In the genomic region with DNA sequence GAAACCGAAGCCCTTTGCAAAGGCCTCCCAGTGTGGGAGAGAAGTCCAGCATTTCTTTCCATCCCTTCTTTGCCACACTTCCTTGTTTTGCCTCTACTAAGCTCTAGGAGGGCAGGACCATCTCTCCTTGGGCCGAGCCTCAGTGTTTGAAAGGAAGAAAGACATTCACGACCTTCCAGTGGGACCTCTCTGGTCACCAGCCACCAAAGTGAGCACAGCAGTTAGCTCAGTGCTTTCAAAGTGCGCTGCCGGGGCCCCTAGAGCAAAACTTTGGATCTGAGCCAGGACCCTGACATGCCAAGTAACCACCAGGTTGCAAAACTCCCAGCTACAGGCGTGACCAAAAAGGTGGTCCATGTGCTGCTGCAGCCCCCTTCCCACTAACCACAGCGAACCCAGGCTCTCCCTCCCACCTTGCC, we compare ENCODE assay signal across 10 cellular contexts. TPM values are rescaled to one million over a fixed set of nuclear protein-coding genes. Genes with fewer than 3 reads are reported as not detected.
DNase-seq lines count a peak whose midpoint lies in the region; ATAC-seq and TF ChIP-seq lines count a peak whose summit lies in the region.
"Had no signal": no experiment of that assay in that cellular context is flagged by ENCODE, and none has a peak within 500 bp of the region (broad histone marks: within the 10 kb centered on the region; RNA-seq: fewer than 3 reads in every experiment).

No MANE protein-coding gene starts in this region.

- peaks cover 95% of the 10 kb centered on the region for H4K20me1 ChIP-seq in IMR-90 (ENCODE audit: insufficient read depth, low read length)
- H4K20me1 ChIP-seq in hepatocyte (ENCODE audit: insufficient read depth, poor library complexity, severe bottlenecking): peaks cover 84% of the 10 kb centered on the region

- peaks cover 100% of the 10 kb centered on the region for H3K79me2 ChIP-seq in hepatocyte

- H3K4me3 ChIP-seq in IMR-90 (ENCODE audit: insufficient read depth, low read depth, low read length): no peak overlapping the region
- no peak overlapping the region for H3K4me3 ChIP-seq in adrenal gland
- H3K4me3 ChIP-seq in hepatocyte: no peak overlapping the region
- peak overlapping the region; percentile 17 to 62 for H3K4me3 ChIP-seq in stomach smooth muscle (ENCODE audit: low read length in 2 of 2)

- H4K5ac ChIP-seq in IMR-90 (ENCODE audit: low read depth, low read length): no peak overlapping the region

- H3K36me3 ChIP-seq in IMR-90 (ENCODE audit: control insufficient read depth, insufficient read depth, low read length) (peaks cover 14% of the 10 kb centered on the region), adrenal gland (replicated peaks in 1 of 2) (no peaks in the 10 kb centered on the region), hepatocyte (replicated peaks; ENCODE audit: insufficient read depth, low read depth) (no peaks in the 10 kb centered on the region), stomach smooth muscle (ENCODE audit: control insufficient read depth in 2 of 2, insufficient read depth in 2 of 2, low read length in 2 of 2) (peaks cover 0 to 7% of the 10 kb centered on the region in 2 donors)

- CTCF ChIA-PET in IMR-90 (lab: Yijun Ruan, JAX): interaction anchor here (0.7 kb wide), 1 partner anchor 70 kb away, joined by 4 read pairs; no protein-coding TSS in a partner anchor
- CTCF ChIA-PET in HEK293T (lab: Yijun Ruan, JAX): interaction anchor here (0.6 kb wide), 2 partner anchors 194 to 201 kb away, joined by 3 to 6 read pairs; no protein-coding TSS in a partner anchor
- CTCF ChIA-PET in activated naive CD4-positive, alpha-beta T cell treated with anti-CD3 and anti-CD28 coated beads for 36 hours (lab: Charles Lee): no interaction called here

- WGBS in IMR-90 (ENCODE audit: extremely low coverage in 2 of 2, insufficient read length in 1 of 2), 2 experiments: 40% methylated on average over 2 of the region's 7 CpGs; no CpG with 5 or more reads in 1 of the 2 experiments
- 34 to 60% (median 49%) methylated on average over 6 to 7 of the region's 7 CpGs for WGBS in adrenal gland, 4 donors
- 68% methylated on average over 7 of the region's 7 CpGs for whole genome bisulfite sequencing in hepatocyte (ENCODE audit: low lambda C conversion rate, missing lambda C conversion rate)

- no TSS peak for BruUV-seq in IMR-90 (replicated peaks; lab: Mats Ljungman, UMichigan)

- peaks cover 1% of the 10 kb centered on the region for H3K4me1 Mint-ChIP-seq in activated naive CD4-positive, alpha-beta T cell treated with anti-CD3 and anti-CD28 coated beads for 36 hours (ENCODE audit: low read depth)

- no peak overlapping the region for H2AFZ ChIP-seq in IMR-90 (replicated peaks; ENCODE audit: low read length, poor library complexity)
- no peak overlapping the region for H2AFZ ChIP-seq in hepatocyte

- H3K4me1 ChIP-seq in IMR-90 (ENCODE audit: control insufficient read depth, insufficient read depth, low read length) (peaks cover 41% of the 10 kb centered on the region), adrenal gland (replicated peaks in 1 of 2) (peaks cover 44 to 71% of the 10 kb centered on the region in 2 donors), hepatocyte (ENCODE audit: insufficient read depth) (peaks cover 62% of the 10 kb centered on the region), stomach smooth muscle (ENCODE audit: control insufficient read depth, insufficient read depth, low read length) (peaks cover 87% of the 10 kb centered on the region)

- H3K9ac ChIP-seq in IMR-90 (ENCODE audit: low read depth, low read length): no peak overlapping the region
- H3K9ac ChIP-seq in stomach smooth muscle (ENCODE audit: low read length in 2 of 2): peak overlapping the region; percentile 51 to 56

- intact Hi-C loops in IMR-90 (cut with micrococcal nuclease): loop anchor here (2.0 to 5.0 kb wide), 3 partner anchors 46 to 101 kb away; no protein-coding TSS in a partner anchor
- intact Hi-C loops in adrenal gland (cut with DNase I): no loop called here
- intact Hi-C loops in activated naive CD4-positive, alpha-beta T cell treated with anti-CD3 and anti-CD28 coated beads for 36 hours (cut with micrococcal nuclease): no loop called here

- in situ Hi-C loops in IMR-90 (cut with MboI; ENCODE audit: low sequenced_read_pairs): no loop called here

- DNase-seq in IMR-90 (no peak), adrenal gland (no peak), hepatocyte (ENCODE audit: low spot score) (peak; percentile 57), HEK293T (ENCODE audit: extremely low spot score) (no peak), NCI-H526 (lab: John Stamatoyannopoulos, UW) (no peak)
- no peak for DNase-seq in activated naive CD4-positive, alpha-beta T cell treated with anti-CD3 and anti-CD28 coated beads for 36 hours
- DNase-seq: activated gamma-delta T cell, RPMI8226 had no signal

- TF ChIP-seq CTCF in IMR-90 (conservative IDR thresholded peaks at IDR 0.05; ENCODE audit: low read depth, low read length): no peak
- TF ChIP-seq CTCF in adrenal gland (IDR thresholded peaks at IDR 0.05): no peak
- no peak for TF ChIP-seq CTCF in hepatocyte (IDR thresholded peaks at IDR 0.05; ENCODE audit: poor library complexity)

- no peak overlapping the region for H3K4me3 Mint-ChIP-seq in activated naive CD4-positive, alpha-beta T cell treated with anti-CD3 and anti-CD28 coated beads for 36 hours

- no peak overlapping the region for H2BK15ac ChIP-seq in IMR-90 (ENCODE audit: low read depth, low read length)

- H3K27me3 ChIP-seq in IMR-90 (ENCODE audit: control insufficient read depth, insufficient read depth, low read length) (no peaks in the 10 kb centered on the region), adrenal gland (no peaks in the 10 kb centered on the region), hepatocyte (no peaks in the 10 kb centered on the region), stomach smooth muscle (ENCODE audit: control insufficient read depth in 1 of 2, insufficient read depth in 2 of 2, low read length in 2 of 2) (no peaks in the 10 kb centered on the region)

- H3K79me1 ChIP-seq in IMR-90 (ENCODE audit: low read depth in 1 of 2, low read length in 2 of 2): peaks cover 15 to 78% of the 10 kb centered on the region in 2 experiments; a peak in 3 of 4 replicates

- H3K14ac ChIP-seq in IMR-90 (replicated peaks; ENCODE audit: low read depth, low read length): no peak overlapping the region

- no peak overlapping the region for H3K56ac ChIP-seq in IMR-90 (ENCODE audit: extremely low read depth, insufficient read depth, low read length)

- H3K9me2 ChIP-seq in hepatocyte (replicated peaks; ENCODE audit: insufficient read depth): no peaks in the 10 kb centered on the region

- peak overlapping the region; percentile 7; the same call in 1 of the 2 replicates for H2AK5ac ChIP-seq in IMR-90 (ENCODE audit: low read depth, low read length)

- H3K9me3 Mint-ChIP-seq in activated naive CD4-positive, alpha-beta T cell treated with anti-CD3 and anti-CD28 coated beads for 36 hours: no peaks in the 10 kb centered on the region

- dilution Hi-C loops in IMR-90 (cut with HindIII; ENCODE audit: low sequenced_read_pairs, unreplicated experiment): no loop called here

- H3K23ac ChIP-seq in IMR-90 (ENCODE audit: low read depth, low read length): peak overlapping the region; percentile 11

- peak overlapping the region; percentile 4; the same call in 1 of the 2 replicates for H3K18ac ChIP-seq in IMR-90 (ENCODE audit: low read depth, low read length)

- no peak for TF ChIP-seq POLR2A in IMR-90 (IDR thresholded peaks at IDR 0.05; ENCODE audit: low read depth, low read length)
- no peak for TF ChIP-seq POLR2A in adrenal gland (IDR thresholded peaks at IDR 0.05)

- peak overlapping the region; percentile 3; the same call in 1 of the 2 replicates for H3K4ac ChIP-seq in IMR-90 (ENCODE audit: low read depth, low read length)

- H2AK9ac ChIP-seq in IMR-90 (replicated peaks; ENCODE audit: low read depth, low read length, poor library complexity): no peak overlapping the region

- no peak overlapping the region for H2BK20ac ChIP-seq in IMR-90 (ENCODE audit: low read depth, low read length)

- no peak overlapping the region for H2BK120ac ChIP-seq in IMR-90 (ENCODE audit: low read depth, low read length)

- H3K36me3 Mint-ChIP-seq in activated naive CD4-positive, alpha-beta T cell treated with anti-CD3 and anti-CD28 coated beads for 36 hours (ENCODE audit: low read depth): no peaks in the 10 kb centered on the region

- 0 out of 4 replicates have a peak overlapping the region, but pooled peaks of 1 of the 2 experiments have one; percentile 2 for H4K8ac ChIP-seq in IMR-90 (ENCODE audit: low read depth in 2 of 2, low read length in 2 of 2)

- H3K27me3 Mint-ChIP-seq in activated naive CD4-positive, alpha-beta T cell treated with anti-CD3 and anti-CD28 coated beads for 36 hours (ENCODE audit: low read depth): peaks cover 45% of the 10 kb centered on the region

- TF ChIP-seq RAD21 in IMR-90 (IDR thresholded peaks at IDR 0.05; ENCODE audit: low read length): no peak

- H3K9me3 ChIP-seq in IMR-90 (ENCODE audit: control insufficient read depth, insufficient read depth, low read length): no peaks in the 10 kb centered on the region
- no peaks in the 10 kb centered on the region for H3K9me3 ChIP-seq in adrenal gland (replicated peaks in 1 of 3)
- no peaks in the 10 kb centered on the region for H3K9me3 ChIP-seq in hepatocyte (ENCODE audit: low read depth)
- H3K9me3 ChIP-seq in stomach smooth muscle (ENCODE audit: control insufficient read depth in 2 of 2, low read length in 2 of 2): no peaks in the 10 kb centered on the region

- ATAC-seq in IMR-90 (ENCODE audit: low read depth) (no peak), GM21423 (IDR thresholded peaks at IDR 0.05; ENCODE audit: unreplicated experiment) (no peak)

- peak overlapping the region; percentile 45; the same call in 1 of the 2 replicates for H3K27ac ChIP-seq in IMR-90 (ENCODE audit: insufficient read depth, low read length)
- peak overlapping the region in 4 of 5 donors; percentile 12 to 82 (median 39) for H3K27ac ChIP-seq in adrenal gland
- peak overlapping the region; percentile 99 for H3K27ac ChIP-seq in hepatocyte
- peak overlapping the region; percentile 82 for H3K27ac ChIP-seq in stomach smooth muscle (ENCODE audit: low read length)

- H4K91ac ChIP-seq in IMR-90 (ENCODE audit: insufficient read depth, low read depth, low read length): no peak overlapping the region

- no peak overlapping the region for H3K27ac Mint-ChIP-seq in activated naive CD4-positive, alpha-beta T cell treated with anti-CD3 and anti-CD28 coated beads for 36 hours

- H3K4me2 ChIP-seq in IMR-90 (ENCODE audit: low read depth, low read length) (peak overlapping the region; percentile 56; the same call in 1 of the 2 replicates), hepatocyte (peak overlapping the region; percentile 30)

- H3K9me1 ChIP-seq in IMR-90 (ENCODE audit: insufficient read depth, low read length): peaks cover 37% of the 10 kb centered on the region

- H2BK5ac ChIP-seq in IMR-90 (ENCODE audit: low read depth, low read length, poor library complexity, severe bottlenecking): no peak overlapping the region

- POLR2A ChIA-PET in IMR-90 (lab: Charles Lee; ENCODE audit: unreplicated experiment): no interaction called here
- POLR2A ChIA-PET in HEK293T (lab: Yijun Ruan, JAX): interaction anchor here (1.0 to 1.2 kb wide), 3 partner anchors 20 to 356 kb away, joined by 3 read pairs; partner anchors contain the start of gene EEF1AKMT2

RNA-seq across cellular contexts. Expression of gene CTBP2, which starts 12.3 kb away (rescaled TPM):
- total RNA-seq in IMR-90 (2012; rRNA removed) (74.2 and 81.0 TPM in 2 replicates), adrenal gland (10 to 100 TPM; 28.1 to 66.5 (median 53.6) TPM), hepatocyte (61.3 and 61.5 TPM in 2 replicates)
- polyA plus RNA-seq in IMR-90 (2012; rRNA removed) (80.2 and 86.6 TPM in 2 replicates), adrenal gland (10 to 100 TPM; 25.3 to 53.4 (median 28.4) TPM), hepatocyte (81.0 and 85.3 TPM in 2 replicates)
- polyA plus RNA-seq in IMR-90 (2012; cell fraction: cytosol; rRNA removed): 63.0 and 104 TPM in 2 replicates
- polyA plus RNA-seq in IMR-90 (2012; cell fraction: nucleus; rRNA removed; ENCODE audit: low replicate concordance): 167 and 220 TPM in 2 replicates
- total RNA-seq in activated naive CD4-positive, alpha-beta T cell treated with anti-CD3 and anti-CD28 coated beads for 36 hours: under 1 TPM; 0.19 to 0.42 TPM

Comparison
In these comparisons a context has a peak if more than half of its experiments do, and no peak if none do; other contexts are left out.
1. H3K27ac ChIP-seq: peak in every context shown above with its lines; median percentile 99 in hepatocyte; 82 in stomach smooth muscle; 45 in IMR-90; 39 in adrenal gland.
2. H3K4me3 ChIP-seq: peak in stomach smooth muscle (2 of 2); none in IMR-90 (single experiment), adrenal gland (0 of 4) and hepatocyte (single experiment).
3. RNA of gene CTBP2, which starts 12.3 kb away (total RNA-seq): 74.2 to 81.0 TPM in IMR-90, 61.3 to 61.5 TPM in hepatocyte and 28.1 to 66.5 TPM in adrenal gland; 0.19 to 0.42 TPM in activated naive CD4-positive, alpha-beta T cell treated with anti-CD3 and anti-CD28 coated beads for 36 hours; every median in the first group is over 10 times any median in the second.